Comparison of ENCODE assay signal across 12 cellular contexts in genomic region chr5:33806736-33807442, GRCh38.
DNase-seq lines count a peak whose midpoint lies in the region; ATAC-seq, FAIRE-seq and TF ChIP-seq lines count a peak whose summit lies in the region.
"Had no signal": no experiment of that assay in that cellular context is flagged by ENCODE, and none has a peak within 500 bp of the region (broad histone marks: within the 10 kb centered on the region; RNA-seq: fewer than 3 reads in every experiment).

No MANE protein-coding gene starts in this region.

- H3F3A ChIP-seq in SK-N-SH (replicated peaks; ENCODE audit: insufficient read depth) = no peaks in the 10 kb centered on the region

- peak overlapping the region; percentile 47; the same call in 1 of the 2 replicates for H2AFZ ChIP-seq in SK-N-SH (ENCODE audit: low read depth)

- H3K9me3 ChIP-seq in SK-N-SH = no peaks in the 10 kb centered on the region
- H3K9me3 ChIP-seq in SJSA1 (replicated peaks) = no peaks in the 10 kb centered on the region
- H3K9me3 ChIP-seq in small intestine (ENCODE audit: control insufficient read depth, low read depth) = no peaks in the 10 kb centered on the region

- WGBS in SK-N-SH (ENCODE audit: low lambda C conversion rate) = 46% methylated on average over 13 of the region's 13 CpGs
- 50 to 76% (median 58%) methylated on average over 13 of the region's 13 CpGs for WGBS in small intestine, 3 donors

- H3K4me1 Mint-ChIP-seq in activated naive CD4-positive, alpha-beta T cell treated with anti-CD3 and anti-CD28 coated beads, Interleukin-2, amount 10 ng/mL, durations not matched to agents 7 days and 5 days = peaks cover 22% of the 10 kb centered on the region

- CTCF ChIA-PET in SK-N-SH (lab: Yijun Ruan, JAX) = no interaction called here
- CTCF ChIA-PET in activated naive CD4-positive, alpha-beta T cell treated with anti-CD3 and anti-CD28 coated beads, Interleukin-2, amount 10 ng/mL, durations not matched to agents 7 days and 5 days (lab: Charles Lee) = interaction anchor here (1.1 kb wide), 1 partner anchor 163 kb away, joined by 3 read pairs; no protein-coding TSS in a partner anchor

- no peaks in the 10 kb centered on the region for H3K79me2 ChIP-seq in SK-N-SH (ENCODE audit: insufficient read depth)

- TF ChIP-seq EP300 in SK-N-SH (IDR thresholded peaks at IDR 0.05; ENCODE audit: borderline replicate concordance in 1 of 2, low read depth in 1 of 2, low read length in 1 of 2) = no peak

- peak overlapping the region; percentile 42 for H3K4me2 ChIP-seq in SK-N-SH

- ATAC-seq in SK-N-SH treated with all-trans-retinoic acid at 6 μM for 48 hours (no peak; the same call in 1 of the 3 replicates), HG03442 (IDR thresholded peaks at IDR 0.05; ENCODE audit: unreplicated experiment) (no peak)

- no peaks in the 10 kb centered on the region for H3K36me3 Mint-ChIP-seq in activated naive CD4-positive, alpha-beta T cell treated with anti-CD3 and anti-CD28 coated beads, Interleukin-2, amount 10 ng/mL, durations not matched to agents 7 days and 5 days

- POLR2A ChIA-PET in SK-N-SH (lab: Yijun Ruan, JAX) = no interaction called here

- H3K36me3 ChIP-seq in SK-N-SH (replicated peaks in 1 of 2; ENCODE audit: control insufficient read depth in 1 of 2, insufficient read depth in 2 of 2, low read length in 1 of 2) = no peaks in the 10 kb centered on the region
- H3K36me3 ChIP-seq in SJSA1 = no peaks in the 10 kb centered on the region
- H3K36me3 ChIP-seq in small intestine (ENCODE audit: control insufficient read depth in 2 of 2, insufficient read depth in 2 of 2, low read length in 2 of 2) = no peaks in the 10 kb centered on the region

- H3K27ac Mint-ChIP-seq in activated naive CD4-positive, alpha-beta T cell treated with anti-CD3 and anti-CD28 coated beads, Interleukin-2, amount 10 ng/mL, durations not matched to agents 7 days and 5 days = no peak overlapping the region
- H3K27ac Mint-ChIP-seq: activated T-cell treated with anti-CD3 and anti-CD28 coated beads, Interleukin-2, amount 50 U/mL, for 24 hours had no signal

- H4K20me1 ChIP-seq in SK-N-SH (ENCODE audit: insufficient read depth) = no peaks in the 10 kb centered on the region

- H3K9me2 ChIP-seq in SK-N-SH = no peaks in the 10 kb centered on the region

- H3K4me3 ChIP-seq in SK-N-SH (ENCODE audit: low read depth in 2 of 2, low read length in 1 of 2) = no peak overlapping the region
- no peak overlapping the region for H3K4me3 ChIP-seq in SJSA1
- no peak overlapping the region for H3K4me3 ChIP-seq in fibroblast of the aortic adventitia (ENCODE audit: low read depth, low read length)
- no peak overlapping the region for H3K4me3 ChIP-seq in small intestine (ENCODE audit: low read depth in 1 of 2, low read length in 2 of 2)

- H3K27me3 ChIP-seq in SK-N-SH (ENCODE audit: insufficient read depth) (no peaks in the 10 kb centered on the region), SJSA1 (replicated peaks) (no peaks in the 10 kb centered on the region), small intestine (ENCODE audit: control insufficient read depth in 2 of 2, insufficient read depth in 2 of 2, low read length in 2 of 2) (no peaks in the 10 kb centered on the region)

- TF ChIP-seq RAD21 in SK-N-SH (IDR thresholded peaks at IDR 0.05; ENCODE audit: low read length) = no peak

- H3K27ac ChIP-seq in SK-N-SH (ENCODE audit: low read depth in 2 of 2, low read length in 1 of 2) = peak overlapping the region in 1 of 2 experiments; percentile 24; a peak in 1 of 4 replicates
- H3K27ac ChIP-seq in SJSA1 = peak overlapping the region; percentile 49
- H3K27ac ChIP-seq in small intestine (ENCODE audit: low read depth in 1 of 2, low read length in 1 of 2) = no peak overlapping the region

- TF ChIP-seq CTCF in SK-N-SH (IDR thresholded peaks at IDR 0.05) = no peak
- no peak for TF ChIP-seq CTCF in fibroblast of the aortic adventitia (IDR thresholded peaks at IDR 0.05; ENCODE audit: insufficient read depth, low read length)

- H3K27me3 Mint-ChIP-seq in activated naive CD4-positive, alpha-beta T cell treated with anti-CD3 and anti-CD28 coated beads, Interleukin-2, amount 10 ng/mL, durations not matched to agents 7 days and 5 days = peaks cover 3% of the 10 kb centered on the region
- H3K27me3 Mint-ChIP-seq: activated T-cell treated with anti-CD3 and anti-CD28 coated beads, Interleukin-2, amount 50 U/mL, for 24 hours had no signal

- peaks cover 0 to 20% of the 10 kb centered on the region in 2 experiments; a peak in 2 of 4 replicates for H3K4me1 ChIP-seq in SK-N-SH (ENCODE audit: control insufficient read depth in 1 of 2, insufficient read depth in 2 of 2, low read depth in 1 of 2, low read length in 1 of 2)
- peaks cover 23% of the 10 kb centered on the region for H3K4me1 ChIP-seq in SJSA1 (replicated peaks)
- H3K4me1 ChIP-seq in small intestine (ENCODE audit: control insufficient read depth in 2 of 2, insufficient read depth in 1 of 2, low read depth in 1 of 2, low read length in 1 of 2) = no peaks in the 10 kb centered on the region

- no peaks in the 10 kb centered on the region for H3K9me3 Mint-ChIP-seq in activated naive CD4-positive, alpha-beta T cell treated with anti-CD3 and anti-CD28 coated beads, Interleukin-2, amount 10 ng/mL, durations not matched to agents 7 days and 5 days
- H3K9me3 Mint-ChIP-seq: activated T-cell treated with anti-CD3 and anti-CD28 coated beads, Interleukin-2, amount 50 U/mL, for 24 hours had no signal

- DNase-seq in SK-N-SH = no peak
- peak in 1 of 2 experiments; percentile 21 for DNase-seq in SJSA1 (ENCODE audit: low read depth in 1 of 2, low spot score in 2 of 2)
- peak; percentile 72 for DNase-seq in fibroblast of the aortic adventitia (ENCODE audit: low read depth)
- DNase-seq in small intestine = peak; percentile 9
- DNase-seq in urothelium cell line (ENCODE audit: low spot score) = no peak
- no peak for DNase-seq in activated naive CD4-positive, alpha-beta T cell treated with anti-CD3 and anti-CD28 coated beads, Interleukin-2, amount 10 ng/mL, durations not matched to agents 7 days and 5 days
- DNase-seq: activated T-cell treated with anti-CD3 and anti-CD28 coated beads, Interleukin-2, amount 50 U/mL, for 24 hours; AML-193; NCI-H1417 treated with DMSO at 0.1 percent for 48 hours had no signal

- no peak overlapping the region for H3K4me3 Mint-ChIP-seq in activated naive CD4-positive, alpha-beta T cell treated with anti-CD3 and anti-CD28 coated beads, Interleukin-2, amount 10 ng/mL, durations not matched to agents 7 days and 5 days
- H3K4me3 Mint-ChIP-seq: activated T-cell treated with anti-CD3 and anti-CD28 coated beads, Interleukin-2, amount 50 U/mL, for 24 hours had no signal

- no peak overlapping the region for H3K9ac ChIP-seq in SK-N-SH

- no peak for FAIRE-seq in small intestine (lab: Jason Lieb, UNC)
- FAIRE-seq in urothelium cell line (lab: Jason Lieb, UNC) = no peak
- FAIRE-seq: TTC549 had no signal

TF ChIP-seq in SK-N-SH, 30 proteins besides CTCF, POLR2A, EP300 and RAD21:
- TF ChIP-seq USF2 (IDR thresholded peaks at IDR 0.05; ENCODE audit: borderline replicate concordance, low read depth, low read length) (no peak), FOSL2 (IDR thresholded peaks at IDR 0.05; ENCODE audit: borderline replicate concordance, low read depth) (0 out of 2 replicates have a peak, but pooled peaks have one; percentile 11)

TF ChIP-seq in SK-N-SH treated with all-trans-retinoic acid at 6 μM for 48 hours, 23 proteins besides CTCF, POLR2A, EP300 and RAD21:
- no peak for TF ChIP-seq RARB (CRISPR knock-in tag; IDR thresholded peaks at IDR 0.05)
- no peak for TF ChIP-seq BACH2 (CRISPR knock-in tag; IDR thresholded peaks at IDR 0.05; ENCODE audit: borderline replicate concordance)
- TF ChIP-seq SNAI2 (CRISPR knock-in tag; IDR thresholded peaks at IDR 0.05) = no peak
- TF ChIP-seq CSDC2 (CRISPR knock-in tag; IDR thresholded peaks at IDR 0.05) = no peak
- no peak for TF ChIP-seq OSR1 (CRISPR knock-in tag; IDR thresholded peaks at IDR 0.05)
- no peak for TF ChIP-seq ARNTL (CRISPR knock-in tag; IDR thresholded peaks at IDR 0.05; ENCODE audit: borderline replicate concordance, low read depth)
- no peak for TF ChIP-seq ZNF70 (CRISPR knock-in tag; IDR thresholded peaks at IDR 0.05)
- TF ChIP-seq ZC3H10 (CRISPR knock-in tag; IDR thresholded peaks at IDR 0.05) = no peak
- no peak for TF ChIP-seq ZFP3 (CRISPR knock-in tag; IDR thresholded peaks at IDR 0.05)
- TF ChIP-seq PATZ1 (CRISPR knock-in tag; IDR thresholded peaks at IDR 0.05; ENCODE audit: borderline replicate concordance) = no peak
- no peak for TF ChIP-seq TOX (CRISPR knock-in tag; IDR thresholded peaks at IDR 0.05; ENCODE audit: borderline replicate concordance)
- TF ChIP-seq GLIS3 (CRISPR knock-in tag; IDR thresholded peaks at IDR 0.05) = no peak
TF ChIP-seq in SK-N-SH treated with all-trans-retinoic acid at 6 μM for 48 hours: peak in this region for 0.

Comparison
In these comparisons a context has a peak if more than half of its experiments do, and no peak if none do; other contexts are left out.
1. DNase-seq: peak in fibroblast of the aortic adventitia (single experiment) and small intestine (single experiment); none in SK-N-SH (single experiment), urothelium cell line (single experiment) and activated naive CD4-positive, alpha-beta T cell treated with anti-CD3 and anti-CD28 coated beads, Interleukin-2, amount 10 ng/mL, durations not matched to agents 7 days and 5 days (single experiment).